27 cellular contexts compared by ENCODE assay signal in the genomic region with DNA sequence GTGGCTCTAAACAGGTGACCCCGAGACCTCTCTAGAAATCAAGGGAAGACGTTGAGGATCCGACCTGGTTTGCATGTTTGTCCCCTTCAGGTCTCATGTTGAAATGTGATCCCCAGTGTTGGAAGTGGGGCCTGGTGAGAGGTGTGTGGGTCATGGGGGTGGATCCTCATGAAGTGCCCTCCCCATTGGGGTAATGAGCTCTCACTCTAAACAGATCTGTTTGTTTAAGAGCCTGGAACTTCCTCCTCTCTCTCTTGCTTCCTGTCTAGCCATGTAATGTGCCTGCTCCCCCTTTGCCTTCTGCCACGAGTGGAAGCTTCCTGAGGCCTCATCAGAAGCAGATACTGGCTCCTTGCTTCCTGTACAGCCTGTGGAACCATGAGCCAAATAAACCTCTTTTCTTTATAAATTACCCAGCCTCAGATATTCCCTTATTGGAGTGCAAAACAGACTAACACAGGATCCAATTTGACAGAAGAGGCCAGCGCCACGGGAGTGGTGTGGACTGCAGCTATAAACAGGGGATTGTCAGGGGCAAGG. TPM values are rescaled to one million over a fixed set of nuclear protein-coding genes. Genes with fewer than 3 reads are reported as not detected.
DNase-seq lines count a peak whose midpoint lies in the region; ATAC-seq, FAIRE-seq and TF ChIP-seq lines count a peak whose summit lies in the region.
"Had no signal": no experiment of that assay in that cellular context is flagged by ENCODE, and none has a peak within 500 bp of the region (broad histone marks: within the 10 kb centered on the region; RNA-seq: fewer than 3 reads in every experiment).

No MANE protein-coding gene starts in this region.

- no peak overlapping the region for H3K9ac ChIP-seq in K562 (ENCODE audit: insufficient read depth in 1 of 2, low read depth in 2 of 2, low read length in 2 of 2)

- no peak for TF ChIP-seq EP300 in K562 (IDR thresholded peaks at IDR 0.05; ENCODE audit: low read length)

- H3K27ac Mint-ChIP-seq in natural killer cell treated with Interleukin-12 subunit alpha and Interleukin-12 subunit beta and Interleukin-15 and Interleukin-18, amount 100 ng/mL, for 72 hours = no peak overlapping the region
- no peak overlapping the region for H3K27ac Mint-ChIP-seq in natural killer cell
- H3K27ac Mint-ChIP-seq: activated naive CD8-positive, alpha-beta T cell; activated T-helper 2 cell treated with anti-CD3 and anti-CD28 coated beads, Interferon-gamma antibody, Interleukin-2, Interleukin-4, amounts not matched to agents 10 μg/mL and 5 μg/mL and 100 μg/mL, durations not matched to agents 14 hours and 24 hours and 36 hours; memory B cell; type B pancreatic cell had no signal

- intact Hi-C loops in natural killer cell (cut with micrococcal nuclease) = no loop called here
- intact Hi-C loops in K562 (cut with micrococcal nuclease) = no loop called here

- no peaks in the 10 kb centered on the region for H3K9me1 ChIP-seq in K562 (ENCODE audit: control insufficient read depth, insufficient read depth, low read length)

- peaks cover 0 to 4% of the 10 kb centered on the region in 2 donors for H3K4me1 Mint-ChIP-seq in natural killer cell treated with Interleukin-12 subunit alpha and Interleukin-12 subunit beta and Interleukin-15 and Interleukin-18, amount 100 ng/mL, for 72 hours (ENCODE audit: low read depth in 2 of 2)
- no peaks in the 10 kb centered on the region for H3K4me1 Mint-ChIP-seq in natural killer cell

- in situ Hi-C loops in K562 (cut with MboI) = no loop called here

- no peak for TF ChIP-seq CTCF in natural killer cell (IDR thresholded peaks at IDR 0.05)
- TF ChIP-seq CTCF in K562 (IDR thresholded peaks at IDR 0.05 in 2 of 3, conservative IDR thresholded peaks at IDR 0.05 in 1 of 3; ENCODE audit: insufficient read depth in 2 of 3, low read depth in 1 of 3, low read length in 3 of 3) = no peak

- FAIRE-seq in K562 (lab: Jason Lieb, UNC) = no peak
- FAIRE-seq: GM18507, H54 had no signal

- H3K27me3 ChIP-seq in K562 (ENCODE audit: control insufficient read depth in 2 of 2, insufficient read depth in 2 of 2, low read length in 2 of 2) = peaks cover 0 to 5% of the 10 kb centered on the region in 2 experiments; a peak in 1 of 5 replicates
- H3K27me3 ChIP-seq: dorsolateral prefrontal cortex, Peyer's patch, SJCRH30, stomach had no signal

- no peak overlapping the region for H2AFZ ChIP-seq in K562 (ENCODE audit: low read depth, low read length)

- no peak overlapping the region for H3K4me3 ChIP-seq in K562
- H3K4me3 ChIP-seq: dorsolateral prefrontal cortex, Peyer's patch, SJCRH30, stomach had no signal

- H3K36me3 ChIP-seq in K562 (ENCODE audit: control insufficient read depth, insufficient read depth, low read length) = no peaks in the 10 kb centered on the region
- H3K36me3 ChIP-seq: Peyer's patch, SJCRH30, stomach had no signal

- TF ChIP-seq POLR2A in K562 (conservative IDR thresholded peaks at IDR 0.05) = no peak

- WGBS in K562 (ENCODE audit: insufficient coverage, low coverage, missing lambda C conversion rate) = 10% methylated on average over 6 of the region's 6 CpGs

- peaks cover 0 to 7% of the 10 kb centered on the region in 2 donors for H3K27me3 Mint-ChIP-seq in natural killer cell treated with Interleukin-12 subunit alpha and Interleukin-12 subunit beta and Interleukin-15 and Interleukin-18, amount 100 ng/mL, for 72 hours
- peaks cover 3 to 6% of the 10 kb centered on the region in 2 donors for H3K27me3 Mint-ChIP-seq in natural killer cell (ENCODE audit: low read depth in 2 of 2)
- H3K27me3 Mint-ChIP-seq: memory B cell, type B pancreatic cell had no signal

- no peak overlapping the region for H3K27ac ChIP-seq in K562 (ENCODE audit: extremely low read depth, low read depth, low read length)
- H3K27ac ChIP-seq: dorsolateral prefrontal cortex, Peyer's patch, SJCRH30 had no signal

- CTCF ChIA-PET in K562 (lab: Yijun Ruan, JAX; ENCODE audit: low intra/inter-chr PET ratio) = no interaction called here

- no peak for ATAC-seq in natural killer cell treated with Interleukin-12 subunit alpha and Interleukin-12 subunit beta and Interleukin-15 and Interleukin-18, amount 100 ng/mL, for 72 hours
- ATAC-seq in natural killer cell = no peak
- 0 out of 3 replicates have a peak, but pooled peaks have one; percentile 13 for ATAC-seq in K562
- ATAC-seq: left cardiac atrium, right cardiac atrium had no signal

- H4K20me1 ChIP-seq in K562 (replicated peaks; ENCODE audit: control insufficient read depth, insufficient read depth, low read length) = no peaks in the 10 kb centered on the region

- H3K4me3 Mint-ChIP-seq in natural killer cell treated with Interleukin-12 subunit alpha and Interleukin-12 subunit beta and Interleukin-15 and Interleukin-18, amount 100 ng/mL, for 72 hours = no peak overlapping the region
- H3K4me3 Mint-ChIP-seq in natural killer cell = no peak overlapping the region
- H3K4me3 Mint-ChIP-seq: activated naive CD8-positive, alpha-beta T cell; CD14-positive monocyte; memory B cell; type B pancreatic cell had no signal

- POLR2A ChIA-PET in K562 (lab: Yijun Ruan, JAX) = no interaction called here

- H3K36me3 Mint-ChIP-seq in natural killer cell treated with Interleukin-12 subunit alpha and Interleukin-12 subunit beta and Interleukin-15 and Interleukin-18, amount 100 ng/mL, for 72 hours = no peaks in the 10 kb centered on the region
- no peaks in the 10 kb centered on the region for H3K36me3 Mint-ChIP-seq in natural killer cell
- H3K36me3 Mint-ChIP-seq: activated naive CD8-positive, alpha-beta T cell; CD14-positive monocyte; memory B cell; type B pancreatic cell had no signal

- H3K9me3 Mint-ChIP-seq in natural killer cell treated with Interleukin-12 subunit alpha and Interleukin-12 subunit beta and Interleukin-15 and Interleukin-18, amount 100 ng/mL, for 72 hours = no peaks in the 10 kb centered on the region
- H3K9me3 Mint-ChIP-seq in natural killer cell = no peaks in the 10 kb centered on the region
- H3K9me3 Mint-ChIP-seq: activated T-helper 2 cell treated with anti-CD3 and anti-CD28 coated beads, Interferon-gamma antibody, Interleukin-2, Interleukin-4, amounts not matched to agents 10 μg/mL and 5 μg/mL and 100 μg/mL, durations not matched to agents 14 hours and 24 hours and 36 hours; memory B cell; type B pancreatic cell had no signal

- no peak overlapping the region for H3K4me2 ChIP-seq in K562 (ENCODE audit: insufficient read depth, low read length)

- H3K9me3 ChIP-seq in K562 (replicated peaks; ENCODE audit: control insufficient read depth, insufficient read depth, low read depth, low read length) = no peaks in the 10 kb centered on the region
- H3K9me3 ChIP-seq: Peyer's patch, SJCRH30, stomach had no signal

- TF ChIP-seq RAD21 in K562 (CRISPR knock-in tag; conservative IDR thresholded peaks at IDR 0.05 in 1 of 2, IDR thresholded peaks at IDR 0.05 in 1 of 2) = no peak

- DNase-seq in natural killer cell treated with Interleukin-12 subunit alpha and Interleukin-12 subunit beta and Interleukin-15 and Interleukin-18, amount 100 ng/mL, for 72 hours (ENCODE audit: low spot score) = peak; percentile 37
- DNase-seq in natural killer cell = no peak
- DNase-seq in K562 (ENCODE audit: extremely low read depth in 1 of 4, low spot score in 3 of 4) = no peak
- DNase-seq in retina = no peak
- no peak for DNase-seq in inferior parietal cortex (ENCODE audit: extremely low spot score)
- no peak for DNase-seq in activated CD8-positive, alpha-beta memory T cell treated with anti-CD3 and anti-CD28 coated beads, Interleukin-2, amount 50 U/mL, for 48 hours
- DNase-seq: ACHN; dorsolateral prefrontal cortex; IMR-90; left cardiac atrium; NCI-H1436 treated with DMSO at 0.1 percent for 48 hours; NCI-H510A treated with DMSO at 0.1 percent for 48 hours; NK-92 treated with Interleukin-12 subunit alpha and Interleukin-12 subunit beta, amount 100 ng/mL, for 24 hours; Peyer's patch; SJCRH30; stomach had no signal

- BruUV-seq in K562 (replicated peaks; lab: Mats Ljungman, UMichigan) = no TSS peak

- H3K79me2 ChIP-seq in K562 (ENCODE audit: control insufficient read depth, insufficient read depth, low read length) = no peaks in the 10 kb centered on the region

- H3K4me1 ChIP-seq in K562 (replicated peaks in 1 of 2; ENCODE audit: control insufficient read depth in 2 of 2, insufficient read depth in 2 of 2, low read length in 2 of 2) = peaks cover 0 to 13% of the 10 kb centered on the region in 2 experiments; a peak in 2 of 5 replicates

RNA-seq across cellular contexts. Expression of gene POLM, which starts 10.8 kb away (rescaled TPM):
- total RNA-seq in natural killer cell treated with Interleukin-12 subunit alpha and Interleukin-12 subunit beta and Interleukin-15 and Interleukin-18, amount 100 ng/mL, for 72 hours = 10 to 100 TPM; 25.9 to 66.9 TPM
- total RNA-seq in natural killer cell = 10 to 100 TPM; 41.7 to 74.1 (median 50.9) TPM
- 15.0 and 46.8 TPM in 2 replicates for total RNA-seq in K562 (2011; cell fraction: chromatin; rRNA removed; ENCODE audit: low replicate concordance)
- total RNA-seq in K562 (2011; cell fraction: nucleolus; rRNA removed) = 28.4 and 32.0 TPM in 2 replicates
- total RNA-seq in K562 (2011; cell fraction: nucleoplasm; rRNA removed) = 22.1 and 23.5 TPM in 2 replicates
- 4.1 and 6.5 TPM in 2 replicates for total RNA-seq in K562 (2014; rRNA removed)
- total RNA-seq in K562 (2014; rRNA removed; fragmentation: Illumina TruSeq; extraction: Trizol) = 1.3 and 1.9 TPM in 2 replicates
- total RNA-seq in K562 (2015; rRNA removed; fragmentation: Illumina TruSeq; extraction: Trizol) = 4.2 and 4.8 TPM in 2 replicates
- total RNA-seq in K562 (2021) = 8.6 and 9.9 TPM in 2 replicates
- 4.1 and 5.7 TPM in 2 replicates for polyA plus RNA-seq in K562 (2011; rRNA removed)
- 4.9 and 8.0 TPM in 2 replicates for polyA plus RNA-seq in K562 (2011; cell fraction: cytosol; rRNA removed)
- polyA plus RNA-seq in K562 (2011; cell fraction: nucleus; rRNA removed) = 22.0 and 33.1 TPM in 2 replicates
- polyA plus RNA-seq in K562 (2012) = 4.7 and 10.9 TPM in 2 replicates
- 3.6 and 4.1 TPM in 2 replicates for polyA plus RNA-seq in K562 (2014; fragmentation: Illumina TruSeq; extraction: Trizol)
- under 1 TPM; 0.51 to 0.70 TPM for polyA plus RNA-seq in K562 (2014; fragmentation: Nextera tagmentation; extraction: Ambion mirVana)
- polyA plus RNA-seq in K562 (2014; rRNA removed) = 5.2 and 5.9 TPM in 2 replicates
- polyA minus RNA-seq in K562 (2011; rRNA and poly(A)+ RNA removed) = 4.8 and 6.4 TPM in 2 replicates
- 5.9 and 23.5 TPM in 2 replicates for polyA minus RNA-seq in K562 (2011; cell fraction: cytosol; rRNA and poly(A)+ RNA removed)
- 16.4 and 23.2 TPM in 2 replicates for polyA minus RNA-seq in K562 (2011; cell fraction: nucleus; rRNA and poly(A)+ RNA removed)

RNA-seq across cellular contexts. Expression of gene AEBP1, which starts 11.0 kb away (rescaled TPM):
- 1 to 10 TPM; 1.0 to 2.4 TPM for total RNA-seq in natural killer cell treated with Interleukin-12 subunit alpha and Interleukin-12 subunit beta and Interleukin-15 and Interleukin-18, amount 100 ng/mL, for 72 hours
- total RNA-seq in natural killer cell (1 to 10 TPM; 3.3 to 9.0 (median 6.4) TPM), K562 (2014; rRNA removed) (0.53 TPM in 1 of 2 replicates, not detected in the other), K562 (2014; rRNA removed; fragmentation: Illumina TruSeq; extraction: Trizol) (0.15 TPM in 1 of 2 replicates, not detected in the other), K562 (2015; rRNA removed; fragmentation: Illumina TruSeq; extraction: Trizol) (0.36 TPM in 1 of 2 replicates, not detected in the other), K562 (2021) (0.78 and 0.87 TPM in 2 replicates)
- total RNA-seq in K562 (2011; cell fraction: chromatin; rRNA removed; ENCODE audit: low replicate concordance) = 1.3 and 8.8 TPM in 2 replicates
- total RNA-seq in K562 (2011; cell fraction: nucleolus; rRNA removed) = 4.2 and 6.2 TPM in 2 replicates
- 3.3 and 4.3 TPM in 2 replicates for total RNA-seq in K562 (2011; cell fraction: nucleoplasm; rRNA removed)
- polyA plus RNA-seq in K562 (2011; rRNA removed) (0.43 and 1.1 TPM in 2 replicates), K562 (2014; fragmentation: Illumina TruSeq; extraction: Trizol) (0.30 and 0.69 TPM in 2 replicates), K562 (2014; fragmentation: Nextera tagmentation; extraction: Ambion mirVana) (under 1 TPM in 1 of 2 experiments, not detected in 1; 0.04 TPM), K562 (2014; rRNA removed) (0.03 TPM in 1 of 2 replicates, not detected in the other)
- polyA plus RNA-seq in K562 (2011; cell fraction: cytosol; rRNA removed) = 0.48 and 0.60 TPM in 2 replicates
- polyA plus RNA-seq in K562 (2011; cell fraction: nucleus; rRNA removed) = 5.3 and 8.2 TPM in 2 replicates
- 0.57 and 1.3 TPM in 2 replicates for polyA plus RNA-seq in K562 (2012)
- polyA minus RNA-seq in K562 (2011; rRNA and poly(A)+ RNA removed) = 0.39 and 0.46 TPM in 2 replicates
- 1.0 and 1.8 TPM in 2 replicates for polyA minus RNA-seq in K562 (2011; cell fraction: cytosol; rRNA and poly(A)+ RNA removed)
- polyA minus RNA-seq in K562 (2011; cell fraction: nucleus; rRNA and poly(A)+ RNA removed) = 0.67 and 1.1 TPM in 2 replicates
- total RNA-seq: M059J had no signal
- polyA plus RNA-seq: CD14-positive monocyte had no signal

RNA-seq across cellular contexts. Expression of gene PGAM2, which starts 27.8 kb away (rescaled TPM):
- total RNA-seq in natural killer cell treated with Interleukin-12 subunit alpha and Interleukin-12 subunit beta and Interleukin-15 and Interleukin-18, amount 100 ng/mL, for 72 hours = not detected
- total RNA-seq in natural killer cell (1 to 10 TPM; 1.0 to 1.9 (median 1.5) TPM), K562 (2014; rRNA removed) (not detected in 2 replicates), K562 (2014; rRNA removed; fragmentation: Illumina TruSeq; extraction: Trizol) (not detected in 2 replicates), K562 (2015; rRNA removed; fragmentation: Illumina TruSeq; extraction: Trizol) (not detected in 2 replicates), K562 (2021) (not detected in 2 replicates)
- not detected in 2 replicates for total RNA-seq in K562 (2011; cell fraction: chromatin; rRNA removed; ENCODE audit: low replicate concordance)
- 0.50 and 0.53 TPM in 2 replicates for total RNA-seq in K562 (2011; cell fraction: nucleolus; rRNA removed)
- not detected in 2 replicates for total RNA-seq in K562 (2011; cell fraction: nucleoplasm; rRNA removed)
- polyA plus RNA-seq in K562 (2011; rRNA removed) (not detected in 2 replicates), K562 (2014; fragmentation: Illumina TruSeq; extraction: Trizol) (not detected in 2 replicates), K562 (2014; fragmentation: Nextera tagmentation; extraction: Ambion mirVana) (not detected), K562 (2014; rRNA removed) (not detected in 2 replicates)
- polyA plus RNA-seq in K562 (2011; cell fraction: cytosol; rRNA removed) = 0.12 TPM in 1 of 2 replicates, not detected in the other
- polyA plus RNA-seq in K562 (2011; cell fraction: nucleus; rRNA removed) = 0.14 TPM in 1 of 2 replicates, not detected in the other
- polyA plus RNA-seq in K562 (2012) = not detected in 2 replicates
- not detected in 2 replicates for polyA minus RNA-seq in K562 (2011; rRNA and poly(A)+ RNA removed)
- polyA minus RNA-seq in K562 (2011; cell fraction: cytosol; rRNA and poly(A)+ RNA removed) = not detected in 2 replicates
- not detected in 2 replicates for polyA minus RNA-seq in K562 (2011; cell fraction: nucleus; rRNA and poly(A)+ RNA removed)
- total RNA-seq: IMR-90, SJCRH30 had no signal
- polyA plus RNA-seq: CD14-positive monocyte, IMR-90 had no signal

RNA-seq across cellular contexts. Expression of gene POLD2, which starts 30.2 kb away (rescaled TPM):
- 100 to 1,000 TPM; 101 to 229 TPM for total RNA-seq in natural killer cell treated with Interleukin-12 subunit alpha and Interleukin-12 subunit beta and Interleukin-15 and Interleukin-18, amount 100 ng/mL, for 72 hours
- total RNA-seq in natural killer cell (10 to 100 TPM; 30.1 to 38.3 (median 38.1) TPM), K562 (2014; rRNA removed) (225 and 257 TPM in 2 replicates), K562 (2014; rRNA removed; fragmentation: Illumina TruSeq; extraction: Trizol) (84.6 and 112 TPM in 2 replicates), K562 (2015; rRNA removed; fragmentation: Illumina TruSeq; extraction: Trizol) (148 and 153 TPM in 2 replicates), K562 (2021) (259 and 267 TPM in 2 replicates)
- total RNA-seq in K562 (2011; cell fraction: chromatin; rRNA removed; ENCODE audit: low replicate concordance) = 221 and 485 TPM in 2 replicates
- 288 and 305 TPM in 2 replicates for total RNA-seq in K562 (2011; cell fraction: nucleolus; rRNA removed)
- 283 and 288 TPM in 2 replicates for total RNA-seq in K562 (2011; cell fraction: nucleoplasm; rRNA removed)
- polyA plus RNA-seq in K562 (2011; rRNA removed) (255 and 293 TPM in 2 replicates), K562 (2014; fragmentation: Illumina TruSeq; extraction: Trizol) (230 and 249 TPM in 2 replicates), K562 (2014; fragmentation: Nextera tagmentation; extraction: Ambion mirVana) (10 to 100 TPM; 29.7 to 82.9 TPM), K562 (2014; rRNA removed) (225 and 255 TPM in 2 replicates)
- polyA plus RNA-seq in K562 (2011; cell fraction: cytosol; rRNA removed) = 344 and 561 TPM in 2 replicates
- polyA plus RNA-seq in K562 (2011; cell fraction: nucleus; rRNA removed) = 643 and 644 TPM in 2 replicates
- polyA plus RNA-seq in K562 (2012) = 248 and 301 TPM in 2 replicates
- 64.0 and 99.2 TPM in 2 replicates for polyA minus RNA-seq in K562 (2011; rRNA and poly(A)+ RNA removed)
- 89.3 and 91.7 TPM in 2 replicates for polyA minus RNA-seq in K562 (2011; cell fraction: cytosol; rRNA and poly(A)+ RNA removed)
- 95.6 and 131 TPM in 2 replicates for polyA minus RNA-seq in K562 (2011; cell fraction: nucleus; rRNA and poly(A)+ RNA removed)

RNA-seq across cellular contexts. Expression of gene MYL7, which starts 48.0 kb away (rescaled TPM):
- total RNA-seq in natural killer cell treated with Interleukin-12 subunit alpha and Interleukin-12 subunit beta and Interleukin-15 and Interleukin-18, amount 100 ng/mL, for 72 hours = not detected
- not detected for total RNA-seq in natural killer cell
- not detected in 2 replicates for total RNA-seq in K562 (2011; cell fraction: chromatin; rRNA removed; ENCODE audit: low replicate concordance)
- not detected in 2 replicates for total RNA-seq in K562 (2011; cell fraction: nucleolus; rRNA removed)
- total RNA-seq in K562 (2011; cell fraction: nucleoplasm; rRNA removed) = not detected in 2 replicates
- total RNA-seq in K562 (2014; rRNA removed) = not detected in 2 replicates
- not detected in 2 replicates for total RNA-seq in K562 (2014; rRNA removed; fragmentation: Illumina TruSeq; extraction: Trizol)
- total RNA-seq in K562 (2015; rRNA removed; fragmentation: Illumina TruSeq; extraction: Trizol) = not detected in 2 replicates
- not detected in 2 replicates for total RNA-seq in K562 (2021)
- not detected in 2 replicates for polyA plus RNA-seq in K562 (2011; rRNA removed)
- polyA plus RNA-seq in K562 (2011; cell fraction: cytosol; rRNA removed) = 0.12 TPM in 1 of 2 replicates, not detected in the other
- polyA plus RNA-seq in K562 (2011; cell fraction: nucleus; rRNA removed) = 0.27 TPM in 1 of 2 replicates, not detected in the other
- polyA plus RNA-seq in K562 (2012) = not detected in 2 replicates
- polyA plus RNA-seq in K562 (2014; fragmentation: Illumina TruSeq; extraction: Trizol) = not detected in 2 replicates
- not detected for polyA plus RNA-seq in K562 (2014; fragmentation: Nextera tagmentation; extraction: Ambion mirVana)
- polyA plus RNA-seq in K562 (2014; rRNA removed) = not detected in 2 replicates
- not detected in 2 replicates for polyA minus RNA-seq in K562 (2011; rRNA and poly(A)+ RNA removed)
- polyA minus RNA-seq in K562 (2011; cell fraction: cytosol; rRNA and poly(A)+ RNA removed) = not detected in 2 replicates
- polyA minus RNA-seq in K562 (2011; cell fraction: nucleus; rRNA and poly(A)+ RNA removed) = not detected in 2 replicates
- total RNA-seq: activated T-helper 2 cell treated with anti-CD3 and anti-CD28 coated beads, Interferon-gamma antibody, Interleukin-2, Interleukin-4, amounts not matched to agents 10 μg/mL and 5 μg/mL and 100 μg/mL, durations not matched to agents 14 hours and 24 hours and 36 hours; IMR-90; M059J; osteoblast; Peyer's patch; SJCRH30; stomach; T-helper 1 cell treated with Interleukin-12 subunit alpha and Interleukin-12 subunit beta and Interleukin-4 antibody, amounts not matched to agents 30 ng/mL and 1 ng/mL, for 36 hours had no signal
- polyA plus RNA-seq: CD14-positive monocyte had no signal
